21 cellular contexts compared by ENCODE assay signal in the genomic region with DNA sequence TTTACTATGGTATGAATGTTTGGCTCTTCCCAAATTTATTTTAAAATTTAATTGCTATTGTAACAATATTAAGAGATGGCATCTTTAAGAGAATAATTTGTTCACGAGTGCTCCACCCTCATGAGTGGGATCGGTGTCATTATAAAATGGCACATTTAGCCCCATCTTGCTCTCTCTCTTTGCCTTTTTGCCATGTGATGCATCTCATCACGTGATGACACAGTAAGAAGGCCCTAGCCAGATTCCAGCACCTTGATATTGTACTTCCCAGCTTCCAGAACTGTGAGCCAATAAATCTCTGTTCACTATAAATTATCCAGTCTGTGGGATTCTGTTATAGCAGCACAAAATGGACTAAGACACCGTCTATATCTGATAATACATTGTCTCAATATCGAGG.
DNase-seq lines count a peak whose midpoint lies in the region; ATAC-seq, FAIRE-seq and TF ChIP-seq lines count a peak whose summit lies in the region.
"Had no signal": no experiment of that assay in that cellular context is flagged by ENCODE, and none has a peak within 500 bp of the region (broad histone marks: within the 10 kb centered on the region; RNA-seq: fewer than 3 reads in every experiment).

No MANE protein-coding gene starts in this region.

- TF ChIP-seq CTCF in MCF 10A (IDR thresholded peaks at IDR 0.05; ENCODE audit: unreplicated experiment) (no peak), breast epithelium (IDR thresholded peaks at IDR 0.05) (no peak), GM23338 (conservative IDR thresholded peaks at IDR 0.05; ENCODE audit: low read depth in 2 of 2) (no peak), PC-9 (conservative IDR thresholded peaks at IDR 0.05) (no peak), K562 (IDR thresholded peaks at IDR 0.05 in 2 of 3, conservative IDR thresholded peaks at IDR 0.05 in 1 of 3; ENCODE audit: insufficient read depth in 2 of 3, low read depth in 1 of 3, low read length in 3 of 3) (no peak)

- CTCF ChIA-PET in MCF 10A (lab: Yijun Ruan, JAX) (interaction anchor here (1.2 kb wide), 1 partner anchor 13 kb away, joined by 3 read pairs; no protein-coding TSS in a partner anchor), PC-9 (lab: Charles Lee) (no interaction called here), K562 (lab: Yijun Ruan, JAX; ENCODE audit: low intra/inter-chr PET ratio) (no interaction called here)

- H3K36me3 Mint-ChIP-seq in MCF 10A (ENCODE audit: insufficient read depth, unreplicated experiment) = no peaks in the 10 kb centered on the region
- H3K36me3 Mint-ChIP-seq in GM23338 (ENCODE audit: low read depth) = no peaks in the 10 kb centered on the region
- H3K36me3 Mint-ChIP-seq: CD8-positive, alpha-beta T cell had no signal

- TF ChIP-seq EP300 in K562 (IDR thresholded peaks at IDR 0.05; ENCODE audit: low read length) = no peak

- no peak overlapping the region for H3K4ac ChIP-seq in trophoblast cell (ENCODE audit: low read depth, low read length)

- H2AFZ ChIP-seq in GM23338 (peak overlapping the region; percentile 43; the same call in 1 of the 2 replicates), PC-9 (peak overlapping the region; percentile 49; the same call in 1 of the 2 replicates), K562 (ENCODE audit: low read depth, low read length) (no peak overlapping the region), trophoblast cell (ENCODE audit: insufficient read depth, low read length, poor library complexity) (no peak overlapping the region)

- H3K79me1 ChIP-seq in trophoblast cell (ENCODE audit: low read length) = no peaks in the 10 kb centered on the region

- H4K20me1 ChIP-seq in GM23338 (replicated peaks; ENCODE audit: insufficient read depth) (no peaks in the 10 kb centered on the region), PC-9 (ENCODE audit: insufficient read depth) (no peaks in the 10 kb centered on the region), K562 (replicated peaks; ENCODE audit: control insufficient read depth, insufficient read depth, low read length) (no peaks in the 10 kb centered on the region)
- H4K20me1 ChIP-seq: BLaER1 treated with 17β-estradiol and CSF1 and Interleukin-3, amounts not matched to agents 10 nM and 100 nM had no signal

- whole genome bisulfite sequencing in K562 (ENCODE audit: insufficient coverage, low coverage, missing lambda C conversion rate) = 1% methylated on average over 5 of the region's 5 CpGs
- no CpG with 5 or more reads among the region's 5 CpGs for WGBS in trophoblast cell (ENCODE audit: extremely low coverage, insufficient coverage, insufficient read length)

- H2BK12ac ChIP-seq in trophoblast cell (ENCODE audit: low read length) = no peak overlapping the region

- H3K27ac ChIP-seq in breast epithelium (no peak overlapping the region), GM23338 (ENCODE audit: low read depth) (no peak overlapping the region), PC-9 (no peak overlapping the region), K562 (ENCODE audit: extremely low read depth, low read depth, low read length) (no peak overlapping the region), trophoblast cell (ENCODE audit: low read depth, low read length) (no peak overlapping the region)
- H3K27ac ChIP-seq: 22Rv1; A549; BLaER1 treated with 17β-estradiol and CSF1 and Interleukin-3, amounts not matched to agents 10 nM and 100 nM; C4-2B had no signal

- TF ChIP-seq RAD21 in K562 (CRISPR knock-in tag; conservative IDR thresholded peaks at IDR 0.05 in 1 of 2, IDR thresholded peaks at IDR 0.05 in 1 of 2) = no peak

- no peak overlapping the region for H3K4me3 ChIP-seq in breast epithelium
- H3K4me3 ChIP-seq in GM23338 = no peak overlapping the region
- H3K4me3 ChIP-seq in PC-9 = no peak overlapping the region
- no peak overlapping the region for H3K4me3 ChIP-seq in K562
- no peak overlapping the region for H3K4me3 ChIP-seq in trophoblast cell (ENCODE audit: low read depth, low read length)
- H3K4me3 ChIP-seq: A549; BLaER1 treated with 17β-estradiol and CSF1 and Interleukin-3, amounts not matched to agents 10 nM and 100 nM had no signal

- no peak overlapping the region for H2AK5ac ChIP-seq in trophoblast cell (ENCODE audit: low read length)

- H3K27me3 Mint-ChIP-seq in MCF 10A (ENCODE audit: insufficient read depth, unreplicated experiment) = peaks cover 28% of the 10 kb centered on the region
- no peaks in the 10 kb centered on the region for H3K27me3 Mint-ChIP-seq in GM23338 (ENCODE audit: insufficient read depth, low read depth, poor library complexity)
- H3K27me3 Mint-ChIP-seq: B cell; CD4-positive, alpha-beta T cell had no signal

- in situ Hi-C loops in K562 (cut with MboI) = no loop called here

- no peak overlapping the region for H2BK120ac ChIP-seq in trophoblast cell (ENCODE audit: insufficient read depth, low read length, poor library complexity)

- no peaks in the 10 kb centered on the region for H3K36me3 ChIP-seq in breast epithelium
- no peaks in the 10 kb centered on the region for H3K36me3 ChIP-seq in GM23338 (ENCODE audit: insufficient read depth)
- H3K36me3 ChIP-seq in PC-9 (ENCODE audit: low read depth) = no peaks in the 10 kb centered on the region
- H3K36me3 ChIP-seq in K562 (ENCODE audit: control insufficient read depth, insufficient read depth, low read length) = no peaks in the 10 kb centered on the region
- H3K36me3 ChIP-seq in trophoblast cell (ENCODE audit: control insufficient read depth in 1 of 2, insufficient read depth in 2 of 2, low read length in 2 of 2) = no peaks in the 10 kb centered on the region
- H3K36me3 ChIP-seq: BLaER1 treated with 17β-estradiol and CSF1 and Interleukin-3, amounts not matched to agents 10 nM and 100 nM had no signal

- no peaks in the 10 kb centered on the region for H3K9me3 ChIP-seq in breast epithelium
- no peaks in the 10 kb centered on the region for H3K9me3 ChIP-seq in PC-9 (ENCODE audit: insufficient read depth, low read depth)
- H3K9me3 ChIP-seq in K562 (replicated peaks; ENCODE audit: control insufficient read depth, insufficient read depth, low read depth, low read length) = no peaks in the 10 kb centered on the region
- no peaks in the 10 kb centered on the region for H3K9me3 ChIP-seq in trophoblast cell (ENCODE audit: insufficient read depth, low read depth, low read length)
- H3K9me3 ChIP-seq: A549 had no signal

- no peak overlapping the region for H4K12ac ChIP-seq in trophoblast cell (ENCODE audit: low read depth, low read length)

- H3K4me1 ChIP-seq in breast epithelium (no peaks in the 10 kb centered on the region), GM23338 (ENCODE audit: insufficient read depth) (no peaks in the 10 kb centered on the region), PC-9 (replicated peaks; ENCODE audit: insufficient read depth) (no peaks in the 10 kb centered on the region), K562 (replicated peaks in 1 of 2; ENCODE audit: control insufficient read depth in 2 of 2, insufficient read depth in 2 of 2, low read length in 2 of 2) (no peaks in the 10 kb centered on the region), trophoblast cell (ENCODE audit: control insufficient read depth in 1 of 2, insufficient read depth in 2 of 2, low read length in 2 of 2) (no peaks in the 10 kb centered on the region)
- H3K4me1 ChIP-seq: A549 had no signal

- no peak overlapping the region for H4K91ac ChIP-seq in trophoblast cell (ENCODE audit: low read depth, low read length)

- H3K18ac ChIP-seq in trophoblast cell (ENCODE audit: low read length) = no peak overlapping the region

- H3K9me1 ChIP-seq in K562 (ENCODE audit: control insufficient read depth, insufficient read depth, low read length) = no peaks in the 10 kb centered on the region

- H3K79me2 ChIP-seq in GM23338 (replicated peaks; ENCODE audit: insufficient read depth) = no peaks in the 10 kb centered on the region
- no peaks in the 10 kb centered on the region for H3K79me2 ChIP-seq in PC-9 (ENCODE audit: low read depth)
- no peaks in the 10 kb centered on the region for H3K79me2 ChIP-seq in K562 (ENCODE audit: control insufficient read depth, insufficient read depth, low read length)
- H3K79me2 ChIP-seq in trophoblast cell (ENCODE audit: control insufficient read depth, insufficient read depth, low read length, poor library complexity) = no peaks in the 10 kb centered on the region

- no peaks in the 10 kb centered on the region for H3K9me3 Mint-ChIP-seq in MCF 10A (ENCODE audit: unreplicated experiment)
- no peaks in the 10 kb centered on the region for H3K9me3 Mint-ChIP-seq in GM23338

- TF ChIP-seq POLR2A in breast epithelium (IDR thresholded peaks at IDR 0.05) = no peak
- no peak for TF ChIP-seq POLR2A in K562 (conservative IDR thresholded peaks at IDR 0.05)

- peak overlapping the region; percentile 81 for H3K27ac Mint-ChIP-seq in MCF 10A (ENCODE audit: low read depth, unreplicated experiment)
- no peak overlapping the region for H3K27ac Mint-ChIP-seq in GM23338
- H3K27ac Mint-ChIP-seq: B cell; CD4-positive, alpha-beta T cell; CD8-positive, alpha-beta T cell had no signal

- H3K9ac ChIP-seq in K562 (ENCODE audit: insufficient read depth in 1 of 2, low read depth in 2 of 2, low read length in 2 of 2) (no peak overlapping the region), trophoblast cell (ENCODE audit: low read length) (no peak overlapping the region)
- H3K9ac ChIP-seq: BLaER1 treated with 17β-estradiol and CSF1 and Interleukin-3, amounts not matched to agents 10 nM and 100 nM had no signal

- no peak overlapping the region for H3K23ac ChIP-seq in trophoblast cell (ENCODE audit: low read length)

- no peak overlapping the region for H3K14ac ChIP-seq in trophoblast cell (ENCODE audit: low read length)

- H3K27me3 ChIP-seq in breast epithelium = no peaks in the 10 kb centered on the region
- no peaks in the 10 kb centered on the region for H3K27me3 ChIP-seq in GM23338 (ENCODE audit: insufficient read depth)
- no peaks in the 10 kb centered on the region for H3K27me3 ChIP-seq in PC-9 (ENCODE audit: insufficient read depth, low read depth)
- no peaks in the 10 kb centered on the region for H3K27me3 ChIP-seq in K562 (ENCODE audit: control insufficient read depth in 2 of 2, insufficient read depth in 2 of 2, low read length in 2 of 2)
- H3K27me3 ChIP-seq in trophoblast cell (ENCODE audit: insufficient read depth, low read length) = no peaks in the 10 kb centered on the region
- H3K27me3 ChIP-seq: BLaER1 treated with 17β-estradiol and CSF1 and Interleukin-3, amounts not matched to agents 10 nM and 100 nM had no signal

- intact Hi-C loops in MCF 10A (cut with micrococcal nuclease) = no loop called here
- intact Hi-C loops in breast epithelium (cut with DNase I; ENCODE audit: low total_unique reads) = no loop called here
- intact Hi-C loops in PC-9 (cut with micrococcal nuclease; ENCODE audit: unreplicated experiment) = no loop called here
- intact Hi-C loops in K562 (cut with micrococcal nuclease) = no loop called here

- DNase-seq in MCF 10A (ENCODE audit: unreplicated experiment) = no peak
- DNase-seq in breast epithelium (ENCODE audit: low spot score in 2 of 2) = no peak
- DNase-seq in GM23338 (ENCODE audit: low spot score) = no peak
- DNase-seq in PC-9 = no peak
- no peak for DNase-seq in K562 (ENCODE audit: extremely low read depth in 1 of 4, low spot score in 3 of 4)
- DNase-seq in activated gamma-delta T cell (lab: John Stamatoyannopoulos, UW) = no peak
- DNase-seq in DMS153 (lab: John Stamatoyannopoulos, UW) = no peak
- DNase-seq in trophoblast cell = no peak
- DNase-seq: AML-193; CD4-positive, alpha-beta T cell; CD8-positive, alpha-beta T cell; DMS 273 treated with DMSO at 0.1 percent for 48 hours; DMS79 treated with DMSO at 0.1 percent for 48 hours; GF-D8 had no signal

- no peak overlapping the region for H2BK5ac ChIP-seq in trophoblast cell (ENCODE audit: low read depth, low read length, poor library complexity)

- no peak overlapping the region for H4K8ac ChIP-seq in trophoblast cell (ENCODE audit: low read depth, low read length)

- H3F3A ChIP-seq in GM23338 (replicated peaks; ENCODE audit: low read depth) (no peaks in the 10 kb centered on the region), PC-9 (ENCODE audit: insufficient read depth, low read depth) (no peaks in the 10 kb centered on the region)

- no peaks in the 10 kb centered on the region for H3K9me2 ChIP-seq in GM23338 (ENCODE audit: insufficient read depth)
- 0 out of 2 replicates have a peak, but pooled peaks cover 5% of the 10 kb centered on the region for H3K9me2 ChIP-seq in PC-9 (ENCODE audit: insufficient read depth)

- H3K4me1 Mint-ChIP-seq in MCF 10A (ENCODE audit: insufficient read depth, unreplicated experiment) (peaks cover 9% of the 10 kb centered on the region), GM23338 (no peaks in the 10 kb centered on the region; the same call in 1 of the 3 replicates)
- H3K4me1 Mint-ChIP-seq: B cell had no signal

- POLR2A ChIA-PET in MCF 10A (lab: Yijun Ruan, JAX) (no interaction called here), PC-9 (lab: Charles Lee; ENCODE audit: unreplicated experiment) (no interaction called here), K562 (lab: Yijun Ruan, JAX) (no interaction called here)

- no peak for FAIRE-seq in K562 (lab: Jason Lieb, UNC)
- FAIRE-seq: A549, GM12891, GM19239 had no signal

- H3K4me2 ChIP-seq in GM23338 (no peak overlapping the region), PC-9 (no peak overlapping the region), K562 (ENCODE audit: insufficient read depth, low read length) (no peak overlapping the region), trophoblast cell (ENCODE audit: low read length) (no peak overlapping the region)
- H3K4me2 ChIP-seq: A549 had no signal

- BruUV-seq in MCF 10A (replicated peaks; lab: Mats Ljungman, UMichigan) = no TSS peak
- no TSS peak for BruUV-seq in PC-9 (replicated peaks; lab: Mats Ljungman, UMichigan)
- no TSS peak for BruUV-seq in K562 (replicated peaks; lab: Mats Ljungman, UMichigan)

- H3K4me3 Mint-ChIP-seq in MCF 10A (ENCODE audit: unreplicated experiment) = no peak overlapping the region
- H3K4me3 Mint-ChIP-seq in GM23338 = no peak overlapping the region
- H3K4me3 Mint-ChIP-seq: B cell; CD4-positive, alpha-beta T cell; CD8-positive, alpha-beta T cell had no signal

- ATAC-seq in GM23338 (no peak), K562 (no peak)
- ATAC-seq: A549; CD8-positive, alpha-beta T cell had no signal

Comparison
In these comparisons a context has a peak if more than half of its experiments do, and no peak if none do; other contexts are left out.
1. H2AFZ ChIP-seq: peak in GM23338 (single experiment) and PC-9 (single experiment); none in K562 (single experiment) and trophoblast cell (single experiment).